ENCODE assay signal across 31 cellular contexts in the genomic region with DNA sequence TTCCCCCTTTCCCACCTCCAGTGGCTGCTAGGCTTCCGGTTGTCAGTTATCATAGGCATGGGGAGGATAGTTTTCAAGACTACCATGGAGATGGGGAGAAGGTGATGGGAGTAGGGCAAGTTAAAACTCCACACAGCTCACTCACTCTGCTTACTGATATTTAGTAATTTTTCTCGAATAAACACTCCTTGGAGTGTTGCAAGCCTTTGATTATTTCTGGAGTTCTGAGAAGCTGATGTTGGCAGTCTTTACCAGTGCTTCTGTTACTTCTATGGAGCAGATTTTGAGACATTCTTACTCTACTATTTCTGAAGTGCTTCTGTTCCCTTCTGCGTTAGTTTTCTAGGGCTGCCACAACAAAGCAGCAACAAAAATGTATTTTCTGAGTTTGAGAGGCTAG.
"Had no signal": no experiment of that assay in that cellular context is flagged by ENCODE, and none has a peak within 500 bp of the region (broad histone marks: within the 10 kb centered on the region; RNA-seq: fewer than 3 reads in every experiment).

No MANE protein-coding gene starts in this region.

- H3K9ac ChIP-seq: neural progenitor cell had no signal

- FAIRE-seq: islet of Langerhans, kidney had no signal

- H3K36me3 ChIP-seq: left lung, neural progenitor cell, neutrophil, prostate gland, thyroid gland, transverse colon, upper lobe of left lung, vagina had no signal

- H3K4me3 ChIP-seq: left lung, lung, neural progenitor cell, prostate gland, smooth muscle cell, testis, thyroid gland, transverse colon, upper lobe of left lung, vagina had no signal

- H3K27ac ChIP-seq: neural progenitor cell, neutrophil, prostate gland, testis, thyroid gland, vagina had no signal

- H3K4me2 ChIP-seq: neural progenitor cell, smooth muscle cell had no signal

- H2AFZ ChIP-seq: neural progenitor cell had no signal

- H3K27ac Mint-ChIP-seq: immature natural killer cell; mesothelial cell of epicardium; naive B cell; natural killer cell; nephron progenitor cell; neural progenitor cell; stimulated activated memory B cell treated with anti-CD40 and anti-IgM and Interleukin-4, amounts not matched to agents 10 μg/mL and 1 μg/mL and 100 μg/mL, for 72 hours; stimulated activated naive CD8-positive, alpha-beta T cell treated with anti-CD3 and anti-CD28 coated beads, Interleukin-15, amount 100 ng/mL, for 72 hours had no signal

- H3K9me3 Mint-ChIP-seq: natural killer cell; stimulated activated memory B cell treated with anti-CD40 and anti-IgM and Interleukin-4, amounts not matched to agents 10 μg/mL and 1 μg/mL and 100 μg/mL, for 72 hours; stimulated activated naive CD8-positive, alpha-beta T cell treated with anti-CD3 and anti-CD28 coated beads, Interleukin-15, amount 100 ng/mL, for 72 hours had no signal

- ATAC-seq: left lung; natural killer cell; right cardiac atrium; stimulated activated memory B cell treated with anti-CD40 and anti-IgM and Interleukin-4, amounts not matched to agents 10 μg/mL and 1 μg/mL and 100 μg/mL, for 72 hours; stimulated activated naive CD8-positive, alpha-beta T cell treated with anti-CD3 and anti-CD28 coated beads, Interleukin-15, amount 100 ng/mL, for 72 hours had no signal

- H3K4me1 ChIP-seq: left lung, neural progenitor cell, prostate gland, testis, thyroid gland, vagina had no signal

- H3K27me3 ChIP-seq: left lung, neural progenitor cell, neutrophil, testis, thyroid gland, transverse colon, upper lobe of left lung, vagina had no signal

- DNase-seq: hypothalamus; immature natural killer cell; kidney; left colon; left lung; mesendoderm; naive B cell; natural killer cell; nephron progenitor cell; occipital lobe; retina; right cardiac atrium; stimulated activated CD4-positive, alpha-beta T cell treated with anti-CD3 and anti-CD28 coated beads, Interleukin-1b, Interleukin-23, amount 100 ng/mL, for 48 hours; stimulated activated CD4-positive, alpha-beta T cell treated with anti-CD3 and anti-CD28 coated beads, Interleukin-2, amount 100 ng/mL, for 48 hours; stimulated activated CD4-positive, alpha-beta T cell treated with anti-CD3 and anti-CD28 coated beads, Interleukin-4, amount 100 ng/mL, for 4 hours; stimulated activated CD8-positive, alpha-beta memory T cell treated with anti-CD3 and anti-CD28 coated beads, Interleukin-4, amount 100 ng/mL, for 48 hours; stimulated activated naive CD4-positive, alpha-beta T cell treated with Interleukin-2 at 50 U/mL for 16 hours; stimulated activated naive CD8-positive, alpha-beta T cell treated with anti-CD3 and anti-CD28 coated beads, Interleukin-15, amount 100 ng/mL, for 72 hours; testis; thyroid gland; transverse colon; upper lobe of left lung had no signal

- H3K27me3 Mint-ChIP-seq: naive B cell; stimulated activated memory B cell treated with anti-CD40 and anti-IgM and Interleukin-4, amounts not matched to agents 10 μg/mL and 1 μg/mL and 100 μg/mL, for 72 hours; stimulated activated naive CD8-positive, alpha-beta T cell treated with anti-CD3 and anti-CD28 coated beads, Interleukin-15, amount 100 ng/mL, for 72 hours had no signal

- H3K9me3 ChIP-seq: neutrophil, prostate gland, testis, thyroid gland, upper lobe of left lung, vagina had no signal

- H3K4me1 Mint-ChIP-seq: immature natural killer cell; mesothelial cell of epicardium; naive B cell; natural killer cell; nephron progenitor cell; stimulated activated memory B cell treated with anti-CD40 and anti-IgM and Interleukin-4, amounts not matched to agents 10 μg/mL and 1 μg/mL and 100 μg/mL, for 72 hours had no signal

- H3K4me3 Mint-ChIP-seq: immature natural killer cell; mesothelial cell of epicardium; naive B cell; natural killer cell; nephron progenitor cell; neural progenitor cell; stimulated activated memory B cell treated with anti-CD40 and anti-IgM and Interleukin-4, amounts not matched to agents 10 μg/mL and 1 μg/mL and 100 μg/mL, for 72 hours; stimulated activated naive CD8-positive, alpha-beta T cell treated with anti-CD3 and anti-CD28 coated beads, Interleukin-15, amount 100 ng/mL, for 72 hours had no signal

- H3K36me3 Mint-ChIP-seq: immature natural killer cell; mesothelial cell of epicardium; naive B cell; natural killer cell; neural progenitor cell; stimulated activated memory B cell treated with anti-CD40 and anti-IgM and Interleukin-4, amounts not matched to agents 10 μg/mL and 1 μg/mL and 100 μg/mL, for 72 hours had no signal
